In genomic region chr3:196422976-196423781, GRCh38 we compare ENCODE assay signal across 1 cellular context.
TF ChIP-seq lines count a peak whose summit lies in the region.

No MANE protein-coding gene starts in this region.

TF ChIP-seq in HepG2, 621 proteins besides CTCF, POLR2A, EP300 and RAD21 (continued from another document):
- TF ChIP-seq, protein P1, sequence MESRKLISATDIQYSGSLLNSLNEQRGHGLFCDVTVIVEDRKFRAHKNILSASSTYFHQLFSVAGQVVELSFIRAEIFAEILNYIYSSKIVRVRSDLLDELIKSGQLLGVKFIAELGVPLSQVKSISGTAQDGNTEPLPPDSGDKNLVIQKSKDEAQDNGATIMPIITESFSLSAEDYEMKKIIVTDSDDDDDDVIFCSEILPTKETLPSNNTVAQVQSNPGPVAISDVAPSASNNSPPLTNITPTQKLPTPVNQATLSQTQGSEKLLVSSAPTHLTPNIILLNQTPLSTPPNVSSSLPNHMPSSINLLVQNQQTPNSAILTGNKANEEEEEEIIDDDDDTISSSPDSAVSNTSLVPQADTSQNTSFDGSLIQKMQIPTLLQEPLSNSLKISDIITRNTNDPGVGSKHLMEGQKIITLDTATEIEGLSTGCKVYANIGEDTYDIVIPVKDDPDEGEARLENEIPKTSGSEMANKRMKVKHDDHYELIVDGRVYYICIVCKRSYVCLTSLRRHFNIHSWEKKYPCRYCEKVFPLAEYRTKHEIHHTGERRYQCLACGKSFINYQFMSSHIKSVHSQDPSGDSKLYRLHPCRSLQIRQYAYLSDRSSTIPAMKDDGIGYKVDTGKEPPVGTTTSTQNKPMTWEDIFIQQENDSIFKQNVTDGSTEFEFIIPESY (CRISPR knock-in tag; IDR thresholded peaks at IDR 0.05), result peak; percentile 96
- TF ChIP-seq EED (CRISPR knock-in tag; IDR thresholded peaks at IDR 0.05), result 0 out of 2 replicates have a peak, but pooled peaks have one; percentile 40
- TF ChIP-seq, protein P2, sequence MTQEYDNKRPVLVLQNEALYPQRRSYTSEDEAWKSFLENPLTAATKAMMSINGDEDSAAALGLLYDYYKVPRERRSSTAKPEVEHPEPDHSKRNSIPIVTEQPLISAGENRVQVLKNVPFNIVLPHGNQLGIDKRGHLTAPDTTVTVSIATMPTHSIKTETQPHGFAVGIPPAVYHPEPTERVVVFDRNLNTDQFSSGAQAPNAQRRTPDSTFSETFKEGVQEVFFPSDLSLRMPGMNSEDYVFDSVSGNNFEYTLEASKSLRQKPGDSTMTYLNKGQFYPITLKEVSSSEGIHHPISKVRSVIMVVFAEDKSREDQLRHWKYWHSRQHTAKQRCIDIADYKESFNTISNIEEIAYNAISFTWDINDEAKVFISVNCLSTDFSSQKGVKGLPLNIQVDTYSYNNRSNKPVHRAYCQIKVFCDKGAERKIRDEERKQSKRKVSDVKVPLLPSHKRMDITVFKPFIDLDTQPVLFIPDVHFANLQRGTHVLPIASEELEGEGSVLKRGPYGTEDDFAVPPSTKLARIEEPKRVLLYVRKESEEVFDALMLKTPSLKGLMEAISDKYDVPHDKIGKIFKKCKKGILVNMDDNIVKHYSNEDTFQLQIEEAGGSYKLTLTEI (CRISPR knock-in tag; conservative IDR thresholded peaks at IDR 0.05), result no peak
- TF ChIP-seq ZBTB38 (CRISPR knock-in tag; IDR thresholded peaks at IDR 0.05), result 0 out of 2 replicates have a peak, but pooled peaks have one; percentile 49
- no peak for TF ChIP-seq SP4 (CRISPR knock-in tag; IDR thresholded peaks at IDR 0.05)
- TF ChIP-seq ZNF7 (CRISPR knock-in tag; IDR thresholded peaks at IDR 0.05), result peak; percentile 60; the same call in 1 of the 2 replicates
- peak; percentile 19; the same call in 1 of the 2 replicates for TF ChIP-seq ZNF687 (CRISPR knock-in tag; IDR thresholded peaks at IDR 0.05)
TF ChIP-seq in HepG2: peak in this region for 5.
